In the genomic region with DNA sequence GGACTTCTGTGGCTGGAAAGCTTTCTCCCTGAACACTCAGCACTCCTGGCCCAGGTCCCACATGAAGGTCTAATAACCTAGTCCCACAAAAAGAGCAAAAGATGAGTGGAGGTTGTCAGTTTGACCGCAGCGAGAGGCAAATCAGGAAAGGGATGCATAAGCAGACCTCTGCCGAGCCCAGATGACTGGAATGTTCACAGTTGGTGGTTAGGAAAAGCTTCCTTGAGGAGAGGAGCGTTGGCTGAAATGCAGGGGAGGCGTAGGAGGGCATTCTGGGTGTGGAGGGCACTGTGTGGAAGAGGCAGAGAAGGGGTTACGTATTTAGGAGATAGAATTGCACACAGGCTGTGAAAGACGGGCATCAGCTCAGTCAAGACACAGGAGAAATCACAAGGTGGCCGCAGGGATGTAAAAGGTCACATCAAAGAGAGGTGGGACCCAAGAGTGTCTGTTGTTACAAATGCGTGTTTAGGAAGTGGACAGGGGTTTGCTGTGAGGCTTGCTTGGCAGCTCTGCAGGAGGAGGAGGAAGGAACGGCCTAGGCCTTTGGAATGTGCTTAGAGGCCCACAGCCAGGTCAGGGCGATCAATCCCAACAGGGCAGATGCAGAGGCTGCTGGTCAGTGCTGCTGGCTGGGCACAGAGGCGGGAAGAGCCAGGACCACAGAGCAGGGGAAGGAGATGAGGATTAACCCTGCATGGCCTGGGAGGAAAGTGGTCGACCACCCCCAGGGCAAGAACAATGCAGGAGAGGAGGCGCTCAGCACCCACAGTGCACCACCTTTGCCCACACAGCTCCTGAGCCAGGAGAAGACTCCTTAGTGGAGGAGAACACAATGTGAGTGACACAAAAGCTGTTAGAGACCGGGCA, we compare ENCODE assay signal across 22 cellular contexts.
A peak's percentile ranks its signal among the peaks of the same experiment; 100 is the strongest.
DNase-seq lines count a peak whose midpoint lies in the region; ATAC-seq and TF ChIP-seq lines count a peak whose summit lies in the region.
"Had no signal": no experiment of that assay in that cellular context is flagged by ENCODE, and none has a peak within 500 bp of the region (broad histone marks: within the 10 kb centered on the region; RNA-seq: fewer than 3 reads in every experiment).

No MANE protein-coding gene starts in this region.

- H3K4me1 Mint-ChIP-seq in central memory CD8-positive, alpha-beta T cell, result peaks cover 7% of the 10 kb centered on the region
- peaks cover 47% of the 10 kb centered on the region for H3K4me1 Mint-ChIP-seq in nephron progenitor cell
- H3K4me1 Mint-ChIP-seq in activated T-cell treated with anti-CD3 and anti-CD28 coated beads, Interleukin-2, amount 50 U/mL, for 72 hours (ENCODE audit: low read depth), result peaks cover 16% of the 10 kb centered on the region
- H3K4me1 Mint-ChIP-seq: activated naive CD8-positive, alpha-beta T cell treated with anti-CD3 and anti-CD28 coated beads, Interleukin-2, amount 10 ng/mL, durations not matched to agents 7 days and 5 days; immature natural killer cell had no signal

- H3K4me3 Mint-ChIP-seq in central memory CD8-positive, alpha-beta T cell, result no peak overlapping the region
- H3K4me3 Mint-ChIP-seq in nephron progenitor cell, result no peak overlapping the region
- H3K4me3 Mint-ChIP-seq in activated T-cell treated with anti-CD3 and anti-CD28 coated beads, Interleukin-2, amount 50 U/mL, for 72 hours, result no peak overlapping the region
- H3K4me3 Mint-ChIP-seq: activated naive CD8-positive, alpha-beta T cell treated with anti-CD3 and anti-CD28 coated beads, Interleukin-2, amount 10 ng/mL, durations not matched to agents 7 days and 5 days; activated T-helper 1 cell treated with anti-CD3 and anti-CD28 coated beads, Interleukin-12 subunit alpha, Interleukin-12 subunit beta, Interleukin-2, Interleukin-4 antibody, amounts not matched to agents 30 ng/mL and 10 ng/mL and 1 ng/mL, durations not matched to agents 14 hours and 24 hours and 36 hours; immature natural killer cell had no signal

- H3K36me3 ChIP-seq in HEK293 (ENCODE audit: control insufficient read depth in 2 of 2, insufficient read depth in 1 of 2, low read length in 2 of 2), result no peaks in the 10 kb centered on the region
- no peaks in the 10 kb centered on the region for H3K36me3 ChIP-seq in tibial artery
- H3K36me3 ChIP-seq: heart right ventricle, pancreas, upper lobe of left lung had no signal

- peak overlapping the region; percentile 50 for H3K27ac Mint-ChIP-seq in central memory CD8-positive, alpha-beta T cell (ENCODE audit: low read depth)
- H3K27ac Mint-ChIP-seq in nephron progenitor cell, result peak overlapping the region; percentile 3
- no peak overlapping the region for H3K27ac Mint-ChIP-seq in activated T-cell treated with anti-CD3 and anti-CD28 coated beads, Interleukin-2, amount 50 U/mL, for 72 hours
- H3K27ac Mint-ChIP-seq: activated naive CD8-positive, alpha-beta T cell treated with anti-CD3 and anti-CD28 coated beads, Interleukin-2, amount 10 ng/mL, durations not matched to agents 7 days and 5 days; activated T-helper 1 cell treated with anti-CD3 and anti-CD28 coated beads, Interleukin-12 subunit alpha, Interleukin-12 subunit beta, Interleukin-2, Interleukin-4 antibody, amounts not matched to agents 30 ng/mL and 10 ng/mL and 1 ng/mL, durations not matched to agents 14 hours and 24 hours and 36 hours; immature natural killer cell had no signal

- H3K9me3 ChIP-seq in HEK293 (ENCODE audit: control insufficient read depth, insufficient read depth, low read depth, low read length) (no peaks in the 10 kb centered on the region), tibial artery (no peaks in the 10 kb centered on the region)
- H3K9me3 ChIP-seq: body of pancreas, heart right ventricle, pancreas, upper lobe of left lung had no signal

- no peaks in the 10 kb centered on the region for H3K27me3 ChIP-seq in tibial artery
- H3K27me3 ChIP-seq: body of pancreas, heart right ventricle, pancreas, upper lobe of left lung had no signal

- no peak for DNase-seq in central memory CD8-positive, alpha-beta T cell (ENCODE audit: low spot score in 2 of 2)
- DNase-seq in nephron progenitor cell (no peak), tibial artery (no peak), cerebellum (ENCODE audit: low spot score) (no peak)
- DNase-seq in activated effector memory CD4-positive, alpha-beta T cell treated with anti-CD3 and anti-CD28 coated beads, Interleukin-2, amount 50 U/mL, for 16 hours, result no peak
- no peak for DNase-seq in activated T-cell treated with anti-CD3 and anti-CD28 coated beads, Interleukin-2, amount 50 U/mL, for 72 hours
- DNase-seq: activated naive CD8-positive, alpha-beta T cell treated with anti-CD3 and anti-CD28 coated beads, Interleukin-2, amount 10 ng/mL, durations not matched to agents 7 days and 5 days; body of pancreas; heart right ventricle; immature natural killer cell; NCI-H2107; NCI-H510A; pancreas; stimulated activated CD4-positive, alpha-beta T cell treated with anti-CD3 and anti-CD28 coated beads, Interleukin-2, amount 100 ng/mL, for 24 hours; stimulated activated naive CD4-positive, alpha-beta T cell; T-helper 9 cell; upper lobe of left lung had no signal

- POLR2A ChIA-PET in HEK293 (lab: Yijun Ruan, JAX), result no interaction called here

- H3K4me1 ChIP-seq in HEK293 (ENCODE audit: control insufficient read depth, insufficient read depth, low read length), result no peaks in the 10 kb centered on the region
- H3K4me1 ChIP-seq in tibial artery, result peaks cover 4 to 60% (median 54%) of the 10 kb centered on the region in 4 donors

- no peak overlapping the region for H3K27ac ChIP-seq in HEK293 (ENCODE audit: extremely low read depth, low read depth, low read length)
- peak overlapping the region; percentile 87 to 91 for H3K27ac ChIP-seq in tibial artery
- H3K27ac ChIP-seq: upper lobe of left lung had no signal

- no peaks in the 10 kb centered on the region for H3K36me3 Mint-ChIP-seq in central memory CD8-positive, alpha-beta T cell (ENCODE audit: insufficient read depth)
- no peaks in the 10 kb centered on the region for H3K36me3 Mint-ChIP-seq in nephron progenitor cell (ENCODE audit: low read depth)
- H3K36me3 Mint-ChIP-seq in activated T-cell treated with anti-CD3 and anti-CD28 coated beads, Interleukin-2, amount 50 U/mL, for 72 hours (ENCODE audit: insufficient read depth in 2 of 2), result no peaks in the 10 kb centered on the region
- H3K36me3 Mint-ChIP-seq: activated naive CD8-positive, alpha-beta T cell treated with anti-CD3 and anti-CD28 coated beads, Interleukin-2, amount 10 ng/mL, durations not matched to agents 7 days and 5 days; immature natural killer cell had no signal

- intact Hi-C loops in tibial artery (cut with DNase I; ENCODE audit: low total_unique reads), result no loop called here

- TF ChIP-seq CTCF in HEK293 (tag by site-specific recombination; IDR thresholded peaks at IDR 0.05), result no peak
- no peak for TF ChIP-seq CTCF in nephron progenitor cell (IDR thresholded peaks at IDR 0.05)
- TF ChIP-seq CTCF in tibial artery (IDR thresholded peaks at IDR 0.05), result no peak

- no peak for ATAC-seq in central memory CD8-positive, alpha-beta T cell (replicated peaks; ENCODE audit: extremely low read depth, poor library complexity, severe bottlenecking)
- ATAC-seq in activated T-cell treated with anti-CD3 and anti-CD28 coated beads, Interleukin-2, amount 50 U/mL, for 72 hours (replicated peaks in 1 of 2), result no peak
- ATAC-seq in GM18498 (IDR thresholded peaks at IDR 0.05; ENCODE audit: unreplicated experiment), result no peak
- ATAC-seq: activated CD4-positive, CD25-positive, alpha-beta regulatory T cell treated with anti-CD3 and anti-CD28 coated beads, Interleukin-2, amount 50 U/mL, for 24 hours; body of pancreas; heart right ventricle; SK-N-SH treated with all-trans-retinoic acid at 6 μM for 48 hours had no signal

- CTCF ChIA-PET in HEK293 (lab: Yijun Ruan, JAX), result no interaction called here

- H3K9me3 Mint-ChIP-seq in central memory CD8-positive, alpha-beta T cell, result no peaks in the 10 kb centered on the region
- H3K9me3 Mint-ChIP-seq in nephron progenitor cell, result no peaks in the 10 kb centered on the region
- H3K9me3 Mint-ChIP-seq in activated T-cell treated with anti-CD3 and anti-CD28 coated beads, Interleukin-2, amount 50 U/mL, for 72 hours, result no peaks in the 10 kb centered on the region
- H3K9me3 Mint-ChIP-seq: activated naive CD8-positive, alpha-beta T cell treated with anti-CD3 and anti-CD28 coated beads, Interleukin-2, amount 10 ng/mL, durations not matched to agents 7 days and 5 days; activated T-helper 1 cell treated with anti-CD3 and anti-CD28 coated beads, Interleukin-12 subunit alpha, Interleukin-12 subunit beta, Interleukin-2, Interleukin-4 antibody, amounts not matched to agents 30 ng/mL and 10 ng/mL and 1 ng/mL, durations not matched to agents 14 hours and 24 hours and 36 hours; immature natural killer cell had no signal

- H3K4me3 ChIP-seq in HEK293 (ENCODE audit: low read depth, low read length) (no peak overlapping the region), tibial artery (no peak overlapping the region)
- H3K4me3 ChIP-seq: body of pancreas, heart right ventricle, pancreas, upper lobe of left lung had no signal

- peaks cover 33% of the 10 kb centered on the region for H3K27me3 Mint-ChIP-seq in central memory CD8-positive, alpha-beta T cell
- H3K27me3 Mint-ChIP-seq in nephron progenitor cell (ENCODE audit: low read depth, poor library complexity), result peaks cover 11% of the 10 kb centered on the region
- peaks cover 35% of the 10 kb centered on the region for H3K27me3 Mint-ChIP-seq in activated T-cell treated with anti-CD3 and anti-CD28 coated beads, Interleukin-2, amount 50 U/mL, for 72 hours (ENCODE audit: low read depth)
- H3K27me3 Mint-ChIP-seq: activated naive CD8-positive, alpha-beta T cell treated with anti-CD3 and anti-CD28 coated beads, Interleukin-2, amount 10 ng/mL, durations not matched to agents 7 days and 5 days had no signal

TF ChIP-seq in HEK293, 187 proteins besides CTCF, POLR2A, EP300 and RAD21:
- TF ChIP-seq ZFHX2 (tag by site-specific recombination; conservative IDR thresholded peaks at IDR 0.05) (0 out of 2 replicates have a peak, but pooled peaks have one; percentile 20), GLI2 (tag by site-specific recombination; IDR thresholded peaks at IDR 0.05; ENCODE audit: borderline replicate concordance, low read depth) (no peak), YY2 (tag by site-specific recombination; IDR thresholded peaks at IDR 0.05) (no peak)
